13 cellular contexts compared by ENCODE assay signal in the genomic region with DNA sequence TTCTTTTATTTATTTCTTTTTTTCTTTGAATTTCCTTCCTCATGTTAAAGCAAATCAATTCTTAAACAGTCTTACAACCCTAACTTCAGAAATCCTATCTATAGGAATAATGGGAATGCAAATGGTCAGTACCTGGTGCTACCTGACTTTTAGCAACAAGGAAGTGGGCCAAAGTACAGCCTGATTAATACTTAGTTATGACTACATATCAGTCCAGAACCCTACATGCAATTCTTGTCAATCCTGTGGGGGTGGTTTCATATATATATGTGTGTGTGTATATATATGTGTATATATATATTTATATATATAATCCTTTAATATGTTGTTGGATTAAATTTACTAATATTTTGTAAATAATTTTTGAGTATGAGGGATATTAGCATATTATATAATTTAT.
"Had no signal": no experiment of that assay in that cellular context is flagged by ENCODE, and none has a peak within 500 bp of the region (broad histone marks: within the 10 kb centered on the region; RNA-seq: fewer than 3 reads in every experiment).

No MANE protein-coding gene starts in this region.

- H3K4me1 ChIP-seq: ascending aorta had no signal

- DNase-seq: activated CD4-positive, alpha-beta T cell treated with anti-CD3 and anti-CD28 coated beads for 36 hours; activated CD4-positive, alpha-beta T cell treated with anti-CD3 and anti-CD28 coated beads for 48 hours; activated CD4-positive, alpha-beta T cell treated with anti-CD3 and anti-CD28 coated beads, Interleukin-2, amount 10 ng/mL, durations not matched to agents 7 days and 5 days; activated effector memory CD4-positive, alpha-beta T cell treated with Interleukin-2 at 50 U/mL for 16 hours; activated gamma-delta T cell; cerebellar nuclear complex; T-helper 9 cell had no signal

- H3K4me3 ChIP-seq: ascending aorta, cardiac muscle cell had no signal

- H3K9me3 ChIP-seq: ascending aorta had no signal

- H3K27ac ChIP-seq: ascending aorta, cardiac muscle cell, VCaP had no signal

- H3K36me3 ChIP-seq: ascending aorta, cardiac muscle cell had no signal

- FAIRE-seq: bronchial epithelial cell, TTC549 had no signal

- ATAC-seq: activated CD4-positive, alpha-beta T cell treated with anti-CD3 and anti-CD28 coated beads for 36 hours; activated CD4-positive, CD25-positive, alpha-beta regulatory T cell treated with anti-CD3 and anti-CD28 coated beads, Interleukin-2, amount 50 U/mL, for 24 hours had no signal

- H3K27me3 ChIP-seq: ascending aorta, cardiac muscle cell had no signal
